In genomic region chr19:32720216-32720935, GRCh38 we compare ENCODE assay signal across 1 cellular context.
TF ChIP-seq lines count a peak whose summit lies in the region.

No MANE protein-coding gene starts in this region.

TF ChIP-seq in HepG2, 621 proteins besides CTCF, POLR2A, EP300 and RAD21:
- TF ChIP-seq REXO4 (CRISPR knock-in tag; IDR thresholded peaks at IDR 0.05; ENCODE audit: borderline replicate concordance) (no peak), ZBTB25 (CRISPR knock-in tag; IDR thresholded peaks at IDR 0.05) (no peak), ZNF318 (CRISPR knock-in tag; IDR thresholded peaks at IDR 0.05) (no peak), EHMT2 (IDR thresholded peaks at IDR 0.05; ENCODE audit: borderline replicate concordance, low read depth, low read length) (no peak), ZNF550 (CRISPR knock-in tag; IDR thresholded peaks at IDR 0.05; ENCODE audit: borderline replicate concordance) (no peak), FOXP1 (IDR thresholded peaks at IDR 0.05) (no peak), FOXP1 (CRISPR knock-in tag; IDR thresholded peaks at IDR 0.05) (no peak), SMC3 (IDR thresholded peaks at IDR 0.05; ENCODE audit: low read length) (no peak), SOX13 (IDR thresholded peaks at IDR 0.05) (no peak), SOX13 (CRISPR knock-in tag; conservative IDR thresholded peaks at IDR 0.05 in 1 of 2, IDR thresholded peaks at IDR 0.05 in 1 of 2) (no peak), PREB (CRISPR knock-in tag; IDR thresholded peaks at IDR 0.05) (no peak), ZNF652 (CRISPR knock-in tag; IDR thresholded peaks at IDR 0.05; ENCODE audit: borderline replicate concordance, low read depth) (no peak), TFAP4 (IDR thresholded peaks at IDR 0.05; ENCODE audit: borderline replicate concordance, low read depth) (no peak), ZNF496 (CRISPR knock-in tag; IDR thresholded peaks at IDR 0.05; ENCODE audit: insufficient replicate concordance) (no peak), ZNF672 (CRISPR knock-in tag; IDR thresholded peaks at IDR 0.05) (no peak), PBX2 (CRISPR knock-in tag; IDR thresholded peaks at IDR 0.05) (no peak), ZNF670 (CRISPR knock-in tag; IDR thresholded peaks at IDR 0.05; ENCODE audit: borderline replicate concordance) (no peak), ATF4 (CRISPR knock-in tag; IDR thresholded peaks at IDR 0.05) (no peak)
TF ChIP-seq in HepG2: peak in this region for 0.
